In the genomic region with DNA sequence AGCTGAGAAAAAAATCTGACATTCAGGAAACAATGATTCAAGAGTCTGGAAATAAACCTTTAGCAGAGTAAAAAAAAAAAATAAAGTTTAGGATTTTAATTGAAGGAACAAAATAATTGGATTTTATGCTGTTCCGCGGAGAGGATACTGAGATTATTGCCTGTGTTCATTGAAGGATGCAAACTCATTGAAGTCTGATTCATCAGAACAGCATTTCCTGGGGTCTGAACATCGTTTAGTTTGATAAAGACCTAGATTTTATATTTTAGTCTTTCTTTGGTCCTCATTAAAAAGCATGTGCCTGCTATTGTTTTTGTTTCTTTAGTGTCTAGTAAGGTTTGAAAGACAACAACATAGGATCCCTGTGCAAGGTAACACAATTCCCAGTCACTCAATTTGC, we compare ENCODE assay signal across 25 cellular contexts.
"Had no signal": no experiment of that assay in that cellular context is flagged by ENCODE, and none has a peak within 500 bp of the region (broad histone marks: within the 10 kb centered on the region; RNA-seq: fewer than 3 reads in every experiment).

No MANE protein-coding gene starts in this region.

- H3K27ac ChIP-seq: ascending aorta, breast epithelium, epithelial cell of prostate, esophagus squamous epithelium, parathyroid adenoma, suprapubic skin, tibial artery had no signal

- H3K9me3 ChIP-seq: ascending aorta, breast epithelium, esophagus squamous epithelium, right atrium auricular region, suprapubic skin, tibial artery had no signal

- ATAC-seq: naive thymus-derived CD8-positive, alpha-beta T cell; T-helper 17 cell had no signal

- H3K36me3 ChIP-seq: breast epithelium had no signal

- H3K4me1 ChIP-seq: breast epithelium had no signal

- H3K27me3 ChIP-seq: ascending aorta, breast epithelium, right atrium auricular region, suprapubic skin, tibial artery had no signal

- DNase-seq: activated CD4-positive, alpha-beta memory T cell treated with anti-CD3 and anti-CD28 coated beads, Interleukin-2, amount 10 ng/mL, durations not matched to agents 7 days and 5 days; activated CD4-positive, alpha-beta T cell treated with anti-CD3 and anti-CD28 coated beads for 1 hour; activated CD4-positive, alpha-beta T cell treated with anti-CD3 and anti-CD28 coated beads, Interleukin-2, amount 10 ng/mL, durations not matched to agents 7 days and 5 days; activated CD8-positive, alpha-beta memory T cell treated with anti-CD3 and anti-CD28 coated beads, Interleukin-2, amount 50 U/mL, for 48 hours; activated gamma-delta T cell; activated naive CD4-positive, alpha-beta T cell treated with anti-CD3 and anti-CD28 coated beads, Interleukin-2, amount 10 ng/mL, durations not matched to agents 7 days and 5 days; activated naive CD8-positive, alpha-beta T cell treated with anti-CD3 and anti-CD28 coated beads, Interleukin-2, amount 10 ng/mL, durations not matched to agents 7 days and 5 days; activated T-cell treated with anti-CD3 and anti-CD28 coated beads, Interleukin-2, amount 50 U/mL, for 24 hours; central memory CD4-positive, alpha-beta T cell; effector CD4-positive, alpha-beta T cell; esophagus squamous epithelium; foreskin melanocyte; midbrain; naive thymus-derived CD8-positive, alpha-beta T cell; nucleus accumbens; stimulated activated naive CD4-positive, alpha-beta T cell; T-helper 17 cell; tibial artery had no signal

- H3K4me3 ChIP-seq: ascending aorta, breast epithelium, esophagus squamous epithelium, right atrium auricular region, smooth muscle cell, suprapubic skin, tibial artery had no signal
